1 cellular context compared by ENCODE assay signal in the genomic region with DNA sequence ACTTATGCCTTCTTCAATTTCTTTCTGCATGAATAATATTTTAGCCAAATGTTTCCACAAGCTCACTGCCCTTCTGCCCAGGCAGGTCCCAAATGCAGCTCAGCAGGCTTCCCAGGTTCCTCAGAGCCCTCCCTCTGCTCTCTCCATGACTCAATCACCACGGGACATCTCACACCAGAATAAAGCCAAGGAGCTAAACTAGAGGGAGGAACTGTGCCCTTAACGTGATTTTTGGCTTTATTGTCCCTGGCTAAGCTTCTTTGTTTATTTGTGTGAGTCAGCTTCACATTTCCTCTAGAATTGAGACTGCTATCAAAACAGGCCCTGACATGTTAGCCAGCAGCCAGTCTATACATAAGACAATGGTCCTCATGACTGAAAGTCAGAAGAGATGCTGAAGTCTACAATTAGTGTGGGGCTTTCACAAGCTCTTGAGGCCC.
A peak's percentile ranks its signal among the peaks of the same experiment; 100 is the strongest.
TF ChIP-seq lines count a peak whose summit lies in the region.

No MANE protein-coding gene starts in this region.

TF ChIP-seq in GM12878, 131 proteins besides CTCF, POLR2A, EP300 and RAD21 (continued from another document):
- TF ChIP-seq, protein P1, sequence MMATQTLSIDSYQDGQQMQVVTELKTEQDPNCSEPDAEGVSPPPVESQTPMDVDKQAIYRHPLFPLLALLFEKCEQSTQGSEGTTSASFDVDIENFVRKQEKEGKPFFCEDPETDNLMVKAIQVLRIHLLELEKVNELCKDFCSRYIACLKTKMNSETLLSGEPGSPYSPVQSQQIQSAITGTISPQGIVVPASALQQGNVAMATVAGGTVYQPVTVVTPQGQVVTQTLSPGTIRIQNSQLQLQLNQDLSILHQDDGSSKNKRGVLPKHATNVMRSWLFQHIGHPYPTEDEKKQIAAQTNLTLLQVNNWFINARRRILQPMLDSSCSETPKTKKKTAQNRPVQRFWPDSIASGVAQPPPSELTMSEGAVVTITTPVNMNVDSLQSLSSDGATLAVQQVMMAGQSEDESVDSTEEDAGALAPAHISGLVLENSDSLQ (IDR thresholded peaks at IDR 0.05), result 0 out of 2 replicates have a peak, but pooled peaks have one; percentile 11
- no peak for TF ChIP-seq EGR1 (IDR thresholded peaks at IDR 0.05; ENCODE audit: borderline replicate concordance in 1 of 2, low read depth in 2 of 2, low read length in 2 of 2)
